1 cellular context compared by ENCODE assay signal in the genomic region with DNA sequence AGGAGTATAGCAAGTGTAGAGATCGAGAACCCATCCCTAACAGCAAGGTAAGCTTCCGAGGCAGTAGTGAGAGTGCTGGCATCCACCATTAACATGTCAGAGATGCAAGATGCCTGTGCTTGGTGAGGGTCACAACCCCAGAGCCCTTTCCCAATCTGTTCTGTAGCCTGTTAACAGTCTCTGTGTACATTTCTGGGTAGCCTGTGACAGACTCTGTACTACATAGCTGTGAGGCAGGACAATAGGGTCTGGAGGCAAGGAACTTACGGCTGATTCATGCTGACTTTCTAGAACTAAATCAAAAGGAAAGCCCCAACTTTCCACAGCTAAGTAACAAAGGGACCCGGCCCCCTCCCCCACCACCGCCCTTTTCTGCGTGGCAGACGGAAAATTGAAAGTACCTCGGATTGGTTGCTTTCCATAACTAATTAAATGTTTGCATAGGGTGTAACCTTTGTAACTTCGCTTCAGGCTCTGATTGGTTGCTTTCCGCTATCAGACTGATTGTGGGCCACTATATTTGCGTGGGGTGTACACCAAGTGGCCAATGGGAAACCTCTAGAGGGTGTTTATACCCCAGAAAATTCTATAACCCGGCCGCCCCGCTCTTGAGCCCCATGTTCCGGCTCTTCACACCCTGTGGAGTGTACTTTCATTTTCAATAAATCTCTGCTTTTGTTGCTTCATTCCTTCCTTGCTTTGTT.
TF ChIP-seq lines count a peak whose summit lies in the region.

No MANE protein-coding gene starts in this region.

TF ChIP-seq in K562, 482 proteins besides CTCF, POLR2A, EP300 and RAD21 (continued from another document):
- TF ChIP-seq, protein P1, sequence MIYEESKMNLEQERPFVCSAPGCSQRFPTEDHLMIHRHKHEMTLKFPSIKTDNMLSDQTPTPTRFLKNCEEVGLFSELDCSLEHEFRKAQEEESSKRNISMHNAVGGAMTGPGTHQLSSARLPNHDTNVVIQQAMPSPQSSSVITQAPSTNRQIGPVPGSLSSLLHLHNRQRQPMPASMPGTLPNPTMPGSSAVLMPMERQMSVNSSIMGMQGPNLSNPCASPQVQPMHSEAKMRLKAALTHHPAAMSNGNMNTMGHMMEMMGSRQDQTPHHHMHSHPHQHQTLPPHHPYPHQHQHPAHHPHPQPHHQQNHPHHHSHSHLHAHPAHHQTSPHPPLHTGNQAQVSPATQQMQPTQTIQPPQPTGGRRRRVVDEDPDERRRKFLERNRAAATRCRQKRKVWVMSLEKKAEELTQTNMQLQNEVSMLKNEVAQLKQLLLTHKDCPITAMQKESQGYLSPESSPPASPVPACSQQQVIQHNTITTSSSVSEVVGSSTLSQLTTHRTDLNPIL (CRISPR knock-in tag; IDR thresholded peaks at IDR 0.05) = no peak
- TF ChIP-seq, protein P2, sequence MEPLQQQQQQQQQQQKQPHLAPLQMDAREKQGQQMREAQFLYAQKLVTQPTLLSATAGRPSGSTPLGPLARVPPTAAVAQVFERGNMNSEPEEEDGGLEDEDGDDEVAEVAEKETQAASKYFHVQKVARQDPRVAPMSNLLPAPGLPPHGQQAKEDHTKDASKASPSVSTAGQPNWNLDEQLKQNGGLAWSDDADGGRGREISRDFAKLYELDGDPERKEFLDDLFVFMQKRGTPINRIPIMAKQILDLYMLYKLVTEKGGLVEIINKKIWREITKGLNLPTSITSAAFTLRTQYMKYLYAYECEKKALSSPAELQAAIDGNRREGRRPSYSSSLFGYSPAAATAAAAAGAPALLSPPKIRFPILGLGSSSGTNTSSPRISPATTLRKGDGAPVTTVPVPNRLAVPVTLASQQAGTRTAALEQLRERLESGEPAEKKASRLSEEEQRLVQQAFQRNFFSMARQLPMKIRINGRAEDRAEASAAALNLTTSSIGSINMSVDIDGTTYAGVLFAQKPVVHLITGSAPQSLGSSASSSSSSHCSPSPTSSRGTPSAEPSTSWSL (CRISPR knock-in tag; IDR thresholded peaks at IDR 0.05; ENCODE audit: borderline replicate concordance) = no peak
- TF ChIP-seq NFATC3 (IDR thresholded peaks at IDR 0.05) (no peak), ZNF316 (IDR thresholded peaks at IDR 0.05) (no peak), RB1 (IDR thresholded peaks at IDR 0.05; ENCODE audit: low read depth) (no peak), CCNT2 (IDR thresholded peaks at IDR 0.05; ENCODE audit: borderline replicate concordance, extremely low read depth, insufficient read length, low read depth, low read length) (no peak), NR2C1 (IDR thresholded peaks at IDR 0.05) (no peak), NR2C1 (tag; IDR thresholded peaks at IDR 0.05) (no peak), EZH2 (IDR thresholded peaks at IDR 0.05; ENCODE audit: borderline replicate concordance, low read depth, low read length) (no peak), ZNF146 (CRISPR knock-in tag; IDR thresholded peaks at IDR 0.05; ENCODE audit: unreplicated experiment) (no peak), ZNF445 (CRISPR knock-in tag; IDR thresholded peaks at IDR 0.05; ENCODE audit: low read depth) (no peak), ZNF79 (CRISPR knock-in tag; IDR thresholded peaks at IDR 0.05; ENCODE audit: low read depth) (no peak)
- TF ChIP-seq, protein P3, sequence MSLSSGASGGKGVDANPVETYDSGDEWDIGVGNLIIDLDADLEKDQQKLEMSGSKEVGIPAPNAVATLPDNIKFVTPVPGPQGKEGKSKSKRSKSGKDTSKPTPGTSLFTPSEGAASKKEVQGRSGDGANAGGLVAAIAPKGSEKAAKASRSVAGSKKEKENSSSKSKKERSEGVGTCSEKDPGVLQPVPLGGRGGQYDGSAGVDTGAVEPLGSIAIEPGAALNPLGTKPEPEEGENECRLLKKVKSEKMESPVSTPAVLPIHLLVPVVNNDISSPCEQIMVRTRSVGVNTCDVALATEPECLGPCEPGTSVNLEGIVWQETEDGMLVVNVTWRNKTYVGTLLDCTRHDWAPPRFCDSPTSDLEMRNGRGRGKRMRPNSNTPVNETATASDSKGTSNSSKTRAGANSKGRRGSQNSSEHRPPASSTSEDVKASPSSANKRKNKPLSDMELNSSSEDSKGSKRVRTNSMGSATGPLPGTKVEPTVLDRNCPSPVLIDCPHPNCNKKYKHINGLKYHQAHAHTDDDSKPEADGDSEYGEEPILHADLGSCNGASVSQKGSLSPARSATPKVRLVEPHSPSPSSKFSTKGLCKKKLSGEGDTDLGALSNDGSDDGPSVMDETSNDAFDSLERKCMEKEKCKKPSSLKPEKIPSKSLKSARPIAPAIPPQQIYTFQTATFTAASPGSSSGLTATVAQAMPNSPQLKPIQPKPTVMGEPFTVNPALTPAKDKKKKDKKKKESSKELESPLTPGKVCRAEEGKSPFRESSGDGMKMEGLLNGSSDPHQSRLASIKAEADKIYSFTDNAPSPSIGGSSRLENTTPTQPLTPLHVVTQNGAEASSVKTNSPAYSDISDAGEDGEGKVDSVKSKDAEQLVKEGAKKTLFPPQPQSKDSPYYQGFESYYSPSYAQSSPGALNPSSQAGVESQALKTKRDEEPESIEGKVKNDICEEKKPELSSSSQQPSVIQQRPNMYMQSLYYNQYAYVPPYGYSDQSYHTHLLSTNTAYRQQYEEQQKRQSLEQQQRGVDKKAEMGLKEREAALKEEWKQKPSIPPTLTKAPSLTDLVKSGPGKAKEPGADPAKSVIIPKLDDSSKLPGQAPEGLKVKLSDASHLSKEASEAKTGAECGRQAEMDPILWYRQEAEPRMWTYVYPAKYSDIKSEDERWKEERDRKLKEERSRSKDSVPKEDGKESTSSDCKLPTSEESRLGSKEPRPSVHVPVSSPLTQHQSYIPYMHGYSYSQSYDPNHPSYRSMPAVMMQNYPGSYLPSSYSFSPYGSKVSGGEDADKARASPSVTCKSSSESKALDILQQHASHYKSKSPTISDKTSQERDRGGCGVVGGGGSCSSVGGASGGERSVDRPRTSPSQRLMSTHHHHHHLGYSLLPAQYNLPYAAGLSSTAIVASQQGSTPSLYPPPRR (CRISPR knock-in tag; IDR thresholded peaks at IDR 0.05; ENCODE audit: borderline replicate concordance) = no peak
- TF ChIP-seq, protein P4, sequence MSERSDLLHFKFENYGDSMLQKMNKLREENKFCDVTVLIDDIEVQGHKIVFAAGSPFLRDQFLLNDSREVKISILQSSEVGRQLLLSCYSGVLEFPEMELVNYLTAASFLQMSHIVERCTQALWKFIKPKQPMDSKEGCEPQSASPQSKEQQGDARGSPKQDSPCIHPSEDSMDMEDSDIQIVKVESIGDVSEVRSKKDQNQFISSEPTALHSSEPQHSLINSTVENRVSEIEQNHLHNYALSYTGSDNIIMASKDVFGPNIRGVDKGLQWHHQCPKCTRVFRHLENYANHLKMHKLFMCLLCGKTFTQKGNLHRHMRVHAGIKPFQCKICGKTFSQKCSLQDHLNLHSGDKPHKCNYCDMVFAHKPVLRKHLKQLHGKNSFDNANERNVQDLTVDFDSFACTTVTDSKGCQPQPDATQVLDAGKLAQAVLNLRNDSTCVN (CRISPR knock-in tag; IDR thresholded peaks at IDR 0.05) = no peak
- TF ChIP-seq, protein P5, sequence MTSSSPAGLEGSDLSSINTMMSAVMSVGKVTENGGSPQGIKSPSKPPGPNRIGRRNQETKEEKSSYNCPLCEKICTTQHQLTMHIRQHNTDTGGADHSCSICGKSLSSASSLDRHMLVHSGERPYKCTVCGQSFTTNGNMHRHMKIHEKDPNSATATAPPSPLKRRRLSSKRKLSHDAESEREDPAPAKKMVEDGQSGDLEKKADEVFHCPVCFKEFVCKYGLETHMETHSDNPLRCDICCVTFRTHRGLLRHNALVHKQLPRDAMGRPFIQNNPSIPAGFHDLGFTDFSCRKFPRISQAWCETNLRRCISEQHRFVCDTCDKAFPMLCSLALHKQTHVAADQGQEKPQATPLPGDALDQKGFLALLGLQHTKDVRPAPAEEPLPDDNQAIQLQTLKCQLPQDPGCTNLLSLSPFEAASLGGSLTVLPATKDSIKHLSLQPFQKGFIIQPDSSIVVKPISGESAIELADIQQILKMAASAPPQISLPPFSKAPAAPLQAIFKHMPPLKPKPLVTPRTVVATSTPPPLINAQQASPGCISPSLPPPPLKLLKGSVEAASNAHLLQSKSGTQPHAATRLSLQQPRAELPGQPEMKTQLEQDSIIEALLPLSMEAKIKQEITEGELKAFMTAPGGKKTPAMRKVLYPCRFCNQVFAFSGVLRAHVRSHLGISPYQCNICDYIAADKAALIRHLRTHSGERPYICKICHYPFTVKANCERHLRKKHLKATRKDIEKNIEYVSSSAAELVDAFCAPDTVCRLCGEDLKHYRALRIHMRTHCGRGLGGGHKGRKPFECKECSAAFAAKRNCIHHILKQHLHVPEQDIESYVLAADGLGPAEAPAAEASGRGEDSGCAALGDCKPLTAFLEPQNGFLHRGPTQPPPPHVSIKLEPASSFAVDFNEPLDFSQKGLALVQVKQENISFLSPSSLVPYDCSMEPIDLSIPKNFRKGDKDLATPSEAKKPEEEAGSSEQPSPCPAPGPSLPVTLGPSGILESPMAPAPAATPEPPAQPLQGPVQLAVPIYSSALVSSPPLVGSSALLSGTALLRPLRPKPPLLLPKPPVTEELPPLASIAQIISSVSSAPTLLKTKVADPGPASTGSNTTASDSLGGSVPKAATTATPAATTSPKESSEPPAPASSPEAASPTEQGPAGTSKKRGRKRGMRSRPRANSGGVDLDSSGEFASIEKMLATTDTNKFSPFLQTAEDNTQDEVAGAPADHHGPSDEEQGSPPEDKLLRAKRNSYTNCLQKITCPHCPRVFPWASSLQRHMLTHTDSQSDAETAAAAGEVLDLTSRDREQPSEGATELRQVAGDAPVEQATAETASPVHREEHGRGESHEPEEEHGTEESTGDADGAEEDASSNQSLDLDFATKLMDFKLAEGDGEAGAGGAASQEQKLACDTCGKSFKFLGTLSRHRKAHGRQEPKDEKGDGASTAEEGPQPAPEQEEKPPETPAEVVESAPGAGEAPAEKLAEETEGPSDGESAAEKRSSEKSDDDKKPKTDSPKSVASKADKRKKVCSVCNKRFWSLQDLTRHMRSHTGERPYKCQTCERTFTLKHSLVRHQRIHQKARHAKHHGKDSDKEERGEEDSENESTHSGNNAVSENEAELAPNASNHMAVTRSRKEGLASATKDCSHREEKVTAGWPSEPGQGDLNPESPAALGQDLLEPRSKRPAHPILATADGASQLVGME (CRISPR knock-in tag; IDR thresholded peaks at IDR 0.05) = no peak
- TF ChIP-seq, protein P6, sequence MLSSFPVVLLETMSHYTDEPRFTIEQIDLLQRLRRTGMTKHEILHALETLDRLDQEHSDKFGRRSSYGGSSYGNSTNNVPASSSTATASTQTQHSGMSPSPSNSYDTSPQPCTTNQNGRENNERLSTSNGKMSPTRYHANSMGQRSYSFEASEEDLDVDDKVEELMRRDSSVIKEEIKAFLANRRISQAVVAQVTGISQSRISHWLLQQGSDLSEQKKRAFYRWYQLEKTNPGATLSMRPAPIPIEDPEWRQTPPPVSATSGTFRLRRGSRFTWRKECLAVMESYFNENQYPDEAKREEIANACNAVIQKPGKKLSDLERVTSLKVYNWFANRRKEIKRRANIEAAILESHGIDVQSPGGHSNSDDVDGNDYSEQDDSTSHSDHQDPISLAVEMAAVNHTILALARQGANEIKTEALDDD (IDR thresholded peaks at IDR 0.05) = no peak
- TF ChIP-seq, protein P7, sequence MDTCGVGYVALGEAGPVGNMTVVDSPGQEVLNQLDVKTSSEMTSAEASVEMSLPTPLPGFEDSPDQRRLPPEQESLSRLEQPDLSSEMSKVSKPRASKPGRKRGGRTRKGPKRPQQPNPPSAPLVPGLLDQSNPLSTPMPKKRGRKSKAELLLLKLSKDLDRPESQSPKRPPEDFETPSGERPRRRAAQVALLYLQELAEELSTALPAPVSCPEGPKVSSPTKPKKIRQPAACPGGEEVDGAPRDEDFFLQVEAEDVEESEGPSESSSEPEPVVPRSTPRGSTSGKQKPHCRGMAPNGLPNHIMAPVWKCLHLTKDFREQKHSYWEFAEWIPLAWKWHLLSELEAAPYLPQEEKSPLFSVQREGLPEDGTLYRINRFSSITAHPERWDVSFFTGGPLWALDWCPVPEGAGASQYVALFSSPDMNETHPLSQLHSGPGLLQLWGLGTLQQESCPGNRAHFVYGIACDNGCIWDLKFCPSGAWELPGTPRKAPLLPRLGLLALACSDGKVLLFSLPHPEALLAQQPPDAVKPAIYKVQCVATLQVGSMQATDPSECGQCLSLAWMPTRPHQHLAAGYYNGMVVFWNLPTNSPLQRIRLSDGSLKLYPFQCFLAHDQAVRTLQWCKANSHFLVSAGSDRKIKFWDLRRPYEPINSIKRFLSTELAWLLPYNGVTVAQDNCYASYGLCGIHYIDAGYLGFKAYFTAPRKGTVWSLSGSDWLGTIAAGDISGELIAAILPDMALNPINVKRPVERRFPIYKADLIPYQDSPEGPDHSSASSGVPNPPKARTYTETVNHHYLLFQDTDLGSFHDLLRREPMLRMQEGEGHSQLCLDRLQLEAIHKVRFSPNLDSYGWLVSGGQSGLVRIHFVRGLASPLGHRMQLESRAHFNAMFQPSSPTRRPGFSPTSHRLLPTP (IDR thresholded peaks at IDR 0.05; ENCODE audit: borderline replicate concordance, extremely low read depth, insufficient read length) = no peak
